ENCODE assay signal across 1 cellular context in the genomic region with DNA sequence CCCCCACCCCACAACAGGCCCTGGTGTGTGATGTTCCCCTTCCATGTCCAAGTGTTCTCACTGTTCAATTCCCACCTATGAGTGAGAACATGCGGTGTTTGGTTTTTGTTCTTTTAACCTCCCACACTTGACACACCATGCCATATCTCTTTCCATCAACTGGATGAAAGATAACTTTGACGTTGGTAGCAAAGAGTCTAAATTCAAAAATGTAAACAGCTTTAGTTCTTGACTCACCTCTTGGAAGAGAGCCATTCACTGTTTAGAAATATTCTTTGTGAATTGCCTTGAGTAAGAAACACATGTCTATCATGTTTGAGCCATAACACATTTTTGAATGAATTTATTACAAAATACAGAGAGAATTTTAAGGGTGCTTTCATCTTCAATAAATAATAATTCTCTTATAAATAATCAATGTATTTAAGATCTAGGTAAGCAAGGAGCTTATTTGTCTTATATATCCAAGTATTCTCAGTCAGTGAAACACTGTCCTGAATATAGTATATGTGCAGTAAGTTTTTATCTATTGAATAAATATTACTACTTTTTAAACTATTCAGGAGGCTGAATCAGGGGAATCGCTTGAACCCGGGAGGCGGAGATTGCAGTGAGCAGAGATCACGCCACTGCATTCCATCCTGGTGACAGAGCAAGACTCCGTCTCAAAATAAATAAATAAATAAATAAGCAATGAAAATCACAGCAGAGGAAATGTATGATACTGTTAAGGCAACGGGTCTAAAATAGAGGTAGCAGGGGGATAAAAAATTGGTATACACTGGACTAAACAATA.
TF ChIP-seq lines count a peak whose summit lies in the region.

No MANE protein-coding gene starts in this region.

TF ChIP-seq in HepG2, 621 proteins besides CTCF, POLR2A, EP300 and RAD21 (continued from another document):
- TF ChIP-seq, protein P1, sequence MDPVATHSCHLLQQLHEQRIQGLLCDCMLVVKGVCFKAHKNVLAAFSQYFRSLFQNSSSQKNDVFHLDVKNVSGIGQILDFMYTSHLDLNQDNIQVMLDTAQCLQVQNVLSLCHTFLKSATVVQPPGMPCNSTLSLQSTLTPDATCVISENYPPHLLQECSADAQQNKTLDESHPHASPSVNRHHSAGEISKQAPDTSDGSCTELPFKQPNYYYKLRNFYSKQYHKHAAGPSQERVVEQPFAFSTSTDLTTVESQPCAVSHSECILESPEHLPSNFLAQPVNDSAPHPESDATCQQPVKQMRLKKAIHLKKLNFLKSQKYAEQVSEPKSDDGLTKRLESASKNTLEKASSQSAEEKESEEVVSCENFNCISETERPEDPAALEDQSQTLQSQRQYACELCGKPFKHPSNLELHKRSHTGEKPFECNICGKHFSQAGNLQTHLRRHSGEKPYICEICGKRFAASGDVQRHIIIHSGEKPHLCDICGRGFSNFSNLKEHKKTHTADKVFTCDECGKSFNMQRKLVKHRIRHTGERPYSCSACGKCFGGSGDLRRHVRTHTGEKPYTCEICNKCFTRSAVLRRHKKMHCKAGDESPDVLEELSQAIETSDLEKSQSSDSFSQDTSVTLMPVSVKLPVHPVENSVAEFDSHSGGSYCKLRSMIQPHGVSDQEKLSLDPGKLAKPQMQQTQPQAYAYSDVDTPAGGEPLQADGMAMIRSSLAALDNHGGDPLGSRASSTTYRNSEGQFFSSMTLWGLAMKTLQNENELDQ (CRISPR knock-in tag; IDR thresholded peaks at IDR 0.05; ENCODE audit: borderline replicate concordance): no peak
- TF ChIP-seq MAFF (IDR thresholded peaks at IDR 0.05; ENCODE audit: low read depth, low read length): no peak
- no peak for TF ChIP-seq PHF8 (CRISPR knock-in tag; IDR thresholded peaks at IDR 0.05)
- TF ChIP-seq, protein P2, sequence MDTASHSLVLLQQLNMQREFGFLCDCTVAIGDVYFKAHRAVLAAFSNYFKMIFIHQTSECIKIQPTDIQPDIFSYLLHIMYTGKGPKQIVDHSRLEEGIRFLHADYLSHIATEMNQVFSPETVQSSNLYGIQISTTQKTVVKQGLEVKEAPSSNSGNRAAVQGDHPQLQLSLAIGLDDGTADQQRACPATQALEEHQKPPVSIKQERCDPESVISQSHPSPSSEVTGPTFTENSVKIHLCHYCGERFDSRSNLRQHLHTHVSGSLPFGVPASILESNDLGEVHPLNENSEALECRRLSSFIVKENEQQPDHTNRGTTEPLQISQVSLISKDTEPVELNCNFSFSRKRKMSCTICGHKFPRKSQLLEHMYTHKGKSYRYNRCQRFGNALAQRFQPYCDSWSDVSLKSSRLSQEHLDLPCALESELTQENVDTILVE (CRISPR knock-in tag; IDR thresholded peaks at IDR 0.05): no peak
- no peak for TF ChIP-seq ZNF382 (CRISPR knock-in tag; IDR thresholded peaks at IDR 0.05; ENCODE audit: borderline replicate concordance)
- TF ChIP-seq, protein P3, sequence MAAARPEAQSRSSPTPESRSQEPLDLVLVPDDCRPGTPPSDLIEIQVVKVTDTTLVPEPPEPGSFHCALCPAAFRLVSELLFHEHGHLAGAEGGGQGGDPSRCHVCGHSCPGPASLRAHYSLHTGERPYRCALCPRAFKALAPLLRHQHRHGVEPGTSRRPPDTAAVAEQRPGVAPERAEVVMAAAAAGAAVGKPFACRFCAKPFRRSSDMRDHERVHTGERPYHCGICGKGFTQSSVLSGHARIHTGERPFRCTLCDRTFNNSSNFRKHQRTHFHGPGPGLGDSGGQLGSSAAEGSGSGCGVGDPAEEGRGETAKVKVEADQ (CRISPR knock-in tag; IDR thresholded peaks at IDR 0.05; ENCODE audit: borderline replicate concordance): no peak
- TF ChIP-seq, protein P4, sequence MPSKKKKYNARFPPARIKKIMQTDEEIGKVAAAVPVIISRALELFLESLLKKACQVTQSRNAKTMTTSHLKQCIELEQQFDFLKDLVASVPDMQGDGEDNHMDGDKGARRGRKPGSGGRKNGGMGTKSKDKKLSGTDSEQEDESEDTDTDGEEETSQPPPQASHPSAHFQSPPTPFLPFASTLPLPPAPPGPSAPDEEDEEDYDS (CRISPR knock-in tag; IDR thresholded peaks at IDR 0.05): no peak
